16 cellular contexts compared by ENCODE assay signal in genomic region chr10:63213489-63213888, GRCh38.
A peak's percentile ranks its signal among the peaks of the same experiment; 100 is the strongest.
DNase-seq lines count a peak whose midpoint lies in the region; ATAC-seq and TF ChIP-seq lines count a peak whose summit lies in the region.
"Had no signal": no experiment of that assay in that cellular context is flagged by ENCODE, and none has a peak within 500 bp of the region (broad histone marks: within the 10 kb centered on the region; RNA-seq: fewer than 3 reads in every experiment).

No MANE protein-coding gene starts in this region.

- H3K4me3 Mint-ChIP-seq in chondrocyte (ENCODE audit: unreplicated experiment): no peak overlapping the region
- no peak overlapping the region for H3K4me3 Mint-ChIP-seq in stimulated activated naive B cell treated with anti-CD40 and anti-IgM and Interleukin-4, amounts not matched to agents 10 μg/mL and 1 μg/mL and 100 μg/mL, for 72 hours

- no peaks in the 10 kb centered on the region for H3K27me3 Mint-ChIP-seq in chondrocyte (ENCODE audit: low read depth)
- no peaks in the 10 kb centered on the region for H3K27me3 Mint-ChIP-seq in stimulated activated naive B cell treated with anti-CD40 and anti-IgM and Interleukin-4, amounts not matched to agents 10 μg/mL and 1 μg/mL and 100 μg/mL, for 72 hours

- peaks cover 4% of the 10 kb centered on the region for H3K9me3 ChIP-seq in left ventricle myocardium inferior (replicated peaks)
- H3K9me3 ChIP-seq: prostate gland had no signal

- H3K4me3 ChIP-seq in left ventricle myocardium inferior: no peak overlapping the region
- H3K4me3 ChIP-seq: prostate gland, SK-N-MC had no signal

- no peak for DNase-seq in left ventricle myocardium inferior
- DNase-seq in Right ventricle myocardium inferior (ENCODE audit: missing footprints): no peak
- DNase-seq in NCI-H524 (lab: John Stamatoyannopoulos, UW): peak; percentile 8 to 68
- no peak for DNase-seq in chondrocyte (ENCODE audit: low spot score)
- no peak for DNase-seq in stimulated activated naive B cell treated with anti-CD40 and anti-IgM and Interleukin-4, amounts not matched to agents 10 μg/mL and 1 μg/mL and 100 μg/mL, for 72 hours
- no peak for DNase-seq in RWPE1 (ENCODE audit: low spot score)
- no peak for DNase-seq in posterior vena cava (ENCODE audit: low spot score)
- DNase-seq: effector CD8-positive, alpha-beta T cell; hippocampal formation; NCI-H1105 treated with DMSO at 0.1 percent for 48 hours; OCI-M1; stimulated activated CD4-positive, alpha-beta T cell treated with anti-CD3 and anti-CD28 coated beads, Interleukin-15, amount 100 ng/mL, for 24 hours had no signal

- peak overlapping the region; percentile 43 for H3K27ac Mint-ChIP-seq in chondrocyte (ENCODE audit: unreplicated experiment)
- peak overlapping the region; percentile 43 for H3K27ac Mint-ChIP-seq in stimulated activated naive B cell treated with anti-CD40 and anti-IgM and Interleukin-4, amounts not matched to agents 10 μg/mL and 1 μg/mL and 100 μg/mL, for 72 hours

- H3K36me3 ChIP-seq in left ventricle myocardium inferior: peaks cover 43% of the 10 kb centered on the region
- H3K36me3 ChIP-seq: prostate gland had no signal

- H3K27ac ChIP-seq in left ventricle myocardium inferior (replicated peaks) (peak overlapping the region; percentile 27), RWPE1 (no peak overlapping the region)
- H3K27ac ChIP-seq: KMS-11, prostate gland, SK-N-MC had no signal

- H3K36me3 Mint-ChIP-seq in chondrocyte (ENCODE audit: low read depth): peaks cover 25% of the 10 kb centered on the region
- peaks cover 26 to 36% of the 10 kb centered on the region in 2 donors for H3K36me3 Mint-ChIP-seq in stimulated activated naive B cell treated with anti-CD40 and anti-IgM and Interleukin-4, amounts not matched to agents 10 μg/mL and 1 μg/mL and 100 μg/mL, for 72 hours

- peaks cover 72% of the 10 kb centered on the region for H3K4me1 ChIP-seq in left ventricle myocardium inferior

- intact Hi-C loops in left ventricle myocardium inferior (cut with micrococcal nuclease) (loop anchor here (10.0 kb wide), 2 partner anchors 51 to 411 kb away; no protein-coding TSS in a partner anchor), Right ventricle myocardium inferior (cut with DNase I) (no loop called here), posterior vena cava (cut with DNase I) (no loop called here)

- no peaks in the 10 kb centered on the region for H3K27me3 ChIP-seq in left ventricle myocardium inferior (ENCODE audit: low read depth)

- no peak for ATAC-seq in Right ventricle myocardium inferior
- ATAC-seq in stimulated activated naive B cell treated with anti-CD40 and anti-IgM and Interleukin-4, amounts not matched to agents 10 μg/mL and 1 μg/mL and 100 μg/mL, for 72 hours (replicated peaks): no peak
- ATAC-seq in GM21737 (IDR thresholded peaks at IDR 0.05; ENCODE audit: unreplicated experiment): no peak

- CTCF ChIA-PET in RWPE1 (lab: Yijun Ruan, JAX): interaction anchor here (1.1 kb wide), 1 partner anchor 12 kb away, joined by 5 read pairs; no protein-coding TSS in a partner anchor

- POLR2A ChIA-PET in RWPE1 (lab: Yijun Ruan, JAX; ENCODE audit: low non-redundant PET): no interaction called here

- peaks cover 46% of the 10 kb centered on the region for H3K4me1 Mint-ChIP-seq in chondrocyte (ENCODE audit: low read depth)
- H3K4me1 Mint-ChIP-seq in stimulated activated naive B cell treated with anti-CD40 and anti-IgM and Interleukin-4, amounts not matched to agents 10 μg/mL and 1 μg/mL and 100 μg/mL, for 72 hours: peaks cover 13 to 47% of the 10 kb centered on the region in 2 donors

- no peaks in the 10 kb centered on the region for H3K9me3 Mint-ChIP-seq in chondrocyte (ENCODE audit: low read depth)
- peaks cover 0 to 5% of the 10 kb centered on the region in 2 donors for H3K9me3 Mint-ChIP-seq in stimulated activated naive B cell treated with anti-CD40 and anti-IgM and Interleukin-4, amounts not matched to agents 10 μg/mL and 1 μg/mL and 100 μg/mL, for 72 hours

- no peak for TF ChIP-seq CTCF in left ventricle myocardium inferior (IDR thresholded peaks at IDR 0.05; ENCODE audit: borderline replicate concordance)
- no peak for TF ChIP-seq CTCF in chondrocyte (IDR thresholded peaks at IDR 0.05)
- TF ChIP-seq CTCF in RWPE1 (conservative IDR thresholded peaks at IDR 0.05; ENCODE audit: low read depth): no peak

Comparison
In these comparisons a context has a peak if more than half of its experiments do, and no peak if none do; other contexts are left out.
1. DNase-seq: peak in NCI-H524 (2 of 2); none in left ventricle myocardium inferior (single experiment), Right ventricle myocardium inferior (single experiment), chondrocyte (single experiment), stimulated activated naive B cell treated with anti-CD40 and anti-IgM and Interleukin-4, amounts not matched to agents 10 μg/mL and 1 μg/mL and 100 μg/mL, for 72 hours (single experiment), RWPE1 (single experiment) and posterior vena cava (single experiment).